Comparison of ENCODE assay signal across 8 cellular contexts in the genomic region with DNA sequence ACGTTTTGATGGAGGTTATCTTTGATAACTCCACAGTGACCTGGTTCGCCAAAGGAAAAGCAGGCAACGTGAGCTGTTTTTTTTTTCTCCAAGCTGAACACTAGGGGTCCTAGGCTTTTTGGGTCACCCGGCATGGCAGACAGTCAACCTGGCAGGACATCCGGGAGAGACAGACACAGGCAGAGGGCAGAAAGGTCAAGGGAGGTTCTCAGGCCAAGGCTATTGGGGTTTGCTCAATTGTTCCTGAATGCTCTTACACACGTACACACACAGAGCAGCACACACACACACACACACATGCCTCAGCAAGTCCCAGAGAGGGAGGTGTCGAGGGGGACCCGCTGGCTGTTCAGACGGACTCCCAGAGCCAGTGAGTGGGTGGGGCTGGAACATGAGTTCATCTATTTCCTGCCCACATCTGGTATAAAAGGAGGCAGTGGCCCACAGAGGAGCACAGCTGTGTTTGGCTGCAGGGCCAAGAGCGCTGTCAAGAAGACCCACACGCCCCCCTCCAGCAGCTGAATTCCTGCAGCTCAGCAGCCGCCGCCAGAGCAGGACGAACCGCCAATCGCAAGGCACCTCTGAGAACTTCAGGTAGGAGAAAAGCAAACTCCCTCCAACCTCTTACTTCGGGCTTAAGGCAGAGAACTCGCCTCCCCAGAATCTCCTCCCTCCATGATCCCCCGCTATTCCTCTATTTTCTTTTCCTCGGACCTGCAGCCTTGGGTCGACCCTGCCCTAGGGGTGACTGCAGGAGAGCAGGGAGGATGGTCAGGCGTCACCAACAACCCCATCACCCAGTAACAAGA. TPM values are rescaled to one million over a fixed set of nuclear protein-coding genes. Genes with fewer than 3 reads are reported as not detected.
DNase-seq lines count a peak whose midpoint lies in the region; ATAC-seq lines count a peak whose summit lies in the region.

A gene (plus strand): TSS at position 454 of the 809 bp plus-strand sequence. CDS start 1,290 bp downstream, outside the sequence.

- H3K18ac ChIP-seq in mesendoderm (ENCODE audit: low read length), result peak within 1 kb of the TSS; percentile 15

- peaks cover 76% of the 10 kb centered on the region for H3K27me3 Mint-ChIP-seq in stimulated activated memory B cell treated with anti-CD40 and anti-IgM and Interleukin-4, amounts not matched to agents 10 μg/mL and 1 μg/mL and 100 μg/mL, for 72 hours

- H3K36me3 ChIP-seq in MG63 (peaks cover 14% of the 10 kb centered on the region), mesendoderm (ENCODE audit: control insufficient read depth, insufficient read depth, low read length) (no peaks in the 10 kb centered on the region)

- no peak within 1 kb of the TSS for H4K5ac ChIP-seq in mesendoderm (ENCODE audit: low read length)

- H3K27me3 ChIP-seq in MG63 (no peaks in the 10 kb centered on the region), mesendoderm (ENCODE audit: insufficient read depth, low read length, poor library complexity) (no peaks in the 10 kb centered on the region)

- H3K4ac ChIP-seq in mesendoderm (ENCODE audit: low read depth, low read length), result peak within 1 kb of the TSS; percentile 19

- in situ Hi-C loops in endometrial microvascular endothelial cells (cut with HindIII; ENCODE audit: inconsistent ontology term, low pct_unique_long_range_greater_than_20kb, low sequenced_read_pairs), result no loop called here

- H3K27ac ChIP-seq in mesendoderm (ENCODE audit: low read depth, low read length), result no peak within 1 kb of the TSS

- no peak within 1 kb of the TSS for H2BK15ac ChIP-seq in mesendoderm (replicated peaks; ENCODE audit: low read depth)

- H2AK5ac ChIP-seq in mesendoderm (ENCODE audit: low read length), result peak within 1 kb of the TSS; percentile 31

- peaks cover 4% of the 10 kb centered on the region for H3K4me1 ChIP-seq in mesendoderm (ENCODE audit: control insufficient read depth, low read depth, low read length)

- peak within 1 kb of the TSS; percentile 18 for H3K4me2 ChIP-seq in mesendoderm (ENCODE audit: low read length)

- peak within 1 kb of the TSS; percentile 40 for H3K56ac ChIP-seq in mesendoderm (ENCODE audit: low read length)

- H3K4me1 Mint-ChIP-seq in stimulated activated memory B cell treated with anti-CD40 and anti-IgM and Interleukin-4, amounts not matched to agents 10 μg/mL and 1 μg/mL and 100 μg/mL, for 72 hours, result peaks cover 43% of the 10 kb centered on the region

- peak within 1 kb of the TSS; percentile 47 for H3K4me3 Mint-ChIP-seq in stimulated activated memory B cell treated with anti-CD40 and anti-IgM and Interleukin-4, amounts not matched to agents 10 μg/mL and 1 μg/mL and 100 μg/mL, for 72 hours

- no peaks in the 10 kb centered on the region for H3K9me3 ChIP-seq in MG63

- WGBS in mesendoderm (ENCODE audit: extremely low coverage, insufficient coverage, low lambda C conversion rate), result no CpG with 5 or more reads among the region's 22 CpGs

- no peaks in the 10 kb centered on the region for H3K9me3 Mint-ChIP-seq in stimulated activated memory B cell treated with anti-CD40 and anti-IgM and Interleukin-4, amounts not matched to agents 10 μg/mL and 1 μg/mL and 100 μg/mL, for 72 hours

- peak within 1 kb of the TSS; percentile 36 for H3K27ac Mint-ChIP-seq in stimulated activated memory B cell treated with anti-CD40 and anti-IgM and Interleukin-4, amounts not matched to agents 10 μg/mL and 1 μg/mL and 100 μg/mL, for 72 hours

- H3K4me3 ChIP-seq in MG63 (peak within 1 kb of the TSS; percentile 49), mesendoderm (ENCODE audit: low read length) (no peak within 1 kb of the TSS)

- peak; percentile 38 for ATAC-seq in GM19467 (IDR thresholded peaks at IDR 0.05; ENCODE audit: unreplicated experiment)
- ATAC-seq in stimulated activated memory B cell treated with anti-CD40 and anti-IgM and Interleukin-4, amounts not matched to agents 10 μg/mL and 1 μg/mL and 100 μg/mL, for 72 hours, result peak; percentile 68

- DNase-seq in DMS 273 treated with DMSO at 0.1 percent for 48 hours (lab: John Stamatoyannopoulos, UW) (peak; percentile 30), MG63 (peak; percentile 97), mesendoderm (peak; percentile 95), NCI-H524 (lab: John Stamatoyannopoulos, UW) (no peak)
- peak; percentile 38 to 43 for DNase-seq in activated CD4-positive, alpha-beta T cell treated with anti-CD3 and anti-CD28 coated beads, Interleukin-2, amount 50 U/mL, for 48 hours

- no peak within 1 kb of the TSS for H2BK5ac ChIP-seq in mesendoderm (ENCODE audit: low read length)

- H3K9ac ChIP-seq in mesendoderm (ENCODE audit: low read length), result peak within 1 kb of the TSS; percentile 12

- no peak within 1 kb of the TSS for H3K23ac ChIP-seq in mesendoderm (ENCODE audit: low read length)

- no peak within 1 kb of the TSS for H4K8ac ChIP-seq in mesendoderm (ENCODE audit: low read depth, low read length)

- H2BK120ac ChIP-seq in mesendoderm (ENCODE audit: low read depth, low read length), result no peak within 1 kb of the TSS

- H3K79me1 ChIP-seq in mesendoderm (ENCODE audit: low read length), result no peaks in the 10 kb centered on the region

- H3K79me2 ChIP-seq in mesendoderm (ENCODE audit: control insufficient read depth, insufficient read depth, low read length), result no peaks in the 10 kb centered on the region

- no peaks in the 10 kb centered on the region for H3K36me3 Mint-ChIP-seq in stimulated activated memory B cell treated with anti-CD40 and anti-IgM and Interleukin-4, amounts not matched to agents 10 μg/mL and 1 μg/mL and 100 μg/mL, for 72 hours

RNA-seq across cellular contexts. Expression of the gene that starts here (rescaled TPM):
- total RNA-seq in MG63 (2014; rRNA removed; shearing (Covaris generic); ENCODE audit: low replicate concordance), result 59.2 and 73.4 TPM in 2 replicates
- 2,363 TPM for total RNA-seq in endometrial microvascular endothelial cells (ENCODE audit: inconsistent ontology term)
- 55.1 TPM for polyA plus RNA-seq in mesendoderm (2013, experiment 1 of 2)
- polyA plus RNA-seq in mesendoderm (2013, experiment 2 of 2), result 62.9 TPM

Comparison
In these comparisons a context has a peak if more than half of its experiments do, and no peak if none do; other contexts are left out.
1. RNA of the gene that starts here (total RNA-seq): 2,363 TPM in endometrial microvascular endothelial cells (single experiment); 59.2 to 73.4 TPM in MG63; every median in the first group is over 10 times any median in the second.
2. DNase-seq: peak in DMS 273 treated with DMSO at 0.1 percent for 48 hours (single experiment), MG63 (single experiment), activated CD4-positive, alpha-beta T cell treated with anti-CD3 and anti-CD28 coated beads, Interleukin-2, amount 50 U/mL, for 48 hours (2 of 2) and mesendoderm (single experiment); none in NCI-H524 (0 of 2).